Comparison of ENCODE assay signal across 1 cellular context in the genomic region with DNA sequence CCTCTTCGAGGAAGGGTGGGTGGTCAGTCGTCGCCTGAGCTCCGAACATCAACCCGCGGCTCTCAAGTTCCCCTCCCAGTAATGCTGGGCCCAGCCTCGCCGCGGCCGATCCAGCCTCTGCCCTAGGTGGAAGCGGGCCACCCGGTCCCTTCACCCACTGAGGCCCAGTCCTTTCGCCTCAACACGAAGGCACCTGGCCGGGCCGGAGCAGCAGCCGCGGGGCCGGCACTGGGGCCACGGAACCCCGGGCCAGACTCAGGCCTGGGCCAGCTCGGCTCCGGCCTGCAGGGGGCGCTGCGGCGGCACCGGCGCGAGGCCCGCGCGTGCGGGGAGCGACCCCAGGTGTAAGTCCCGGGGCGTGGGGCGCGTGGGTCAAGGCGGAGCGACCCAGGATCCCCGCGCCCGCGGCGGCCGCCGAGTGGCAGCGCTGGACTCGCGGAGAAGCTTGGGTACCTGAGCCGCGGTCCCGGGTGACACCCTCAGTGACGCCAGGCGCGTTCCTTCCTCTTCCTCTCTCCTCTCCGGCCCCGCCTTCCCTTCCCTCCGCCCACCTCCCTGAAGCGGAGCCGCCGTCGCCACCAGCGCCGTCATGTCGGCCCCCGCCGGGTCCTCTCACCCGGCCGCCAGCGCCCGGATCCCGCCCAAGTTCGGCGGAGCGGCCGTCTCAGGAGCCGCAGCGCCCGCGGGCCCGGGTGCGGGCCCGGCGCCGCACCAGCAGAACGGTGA.
TF ChIP-seq lines count a peak whose summit lies in the region.

A gene (plus strand): TSS at position 535 of the 726 bp plus-strand sequence. CDS start 55 bp downstream, at position 590.

TF ChIP-seq in GM12878, 131 proteins besides CTCF, POLR2A, EP300 and RAD21 (continued from another document and continues in another):
- TF ChIP-seq, protein P1, sequence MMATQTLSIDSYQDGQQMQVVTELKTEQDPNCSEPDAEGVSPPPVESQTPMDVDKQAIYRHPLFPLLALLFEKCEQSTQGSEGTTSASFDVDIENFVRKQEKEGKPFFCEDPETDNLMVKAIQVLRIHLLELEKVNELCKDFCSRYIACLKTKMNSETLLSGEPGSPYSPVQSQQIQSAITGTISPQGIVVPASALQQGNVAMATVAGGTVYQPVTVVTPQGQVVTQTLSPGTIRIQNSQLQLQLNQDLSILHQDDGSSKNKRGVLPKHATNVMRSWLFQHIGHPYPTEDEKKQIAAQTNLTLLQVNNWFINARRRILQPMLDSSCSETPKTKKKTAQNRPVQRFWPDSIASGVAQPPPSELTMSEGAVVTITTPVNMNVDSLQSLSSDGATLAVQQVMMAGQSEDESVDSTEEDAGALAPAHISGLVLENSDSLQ (IDR thresholded peaks at IDR 0.05), result peak; percentile 19; the same call in 1 of the 2 replicates
- TF ChIP-seq ASH2L (IDR thresholded peaks at IDR 0.05; ENCODE audit: borderline replicate concordance, low read depth), result peak; percentile 72; the same call in 1 of the 2 replicates
- TF ChIP-seq MXI1 (IDR thresholded peaks at IDR 0.05; ENCODE audit: low read depth, low read length), result no peak; the same call in none of the 2 replicates
- peak; percentile 36; the same call in 1 of the 3 replicates for TF ChIP-seq POU2F2 (IDR thresholded peaks at IDR 0.05; ENCODE audit: borderline replicate concordance, low read depth, low read length)
- peak; percentile 97 for TF ChIP-seq DPF2 (IDR thresholded peaks at IDR 0.05)
- no peak for TF ChIP-seq ZNF274 (IDR thresholded peaks at IDR 0.05; ENCODE audit: insufficient read depth, insufficient read length)
- TF ChIP-seq CHD1 (IDR thresholded peaks at IDR 0.05; ENCODE audit: low read depth, low read length), result peak; percentile 56; the same call in 1 of the 2 replicates
- peak; percentile 57; the same call in 1 of the 2 replicates for TF ChIP-seq POLR2AphosphoS2 (IDR thresholded peaks at IDR 0.05; ENCODE audit: low read depth, low read length)
- peak; percentile 100 for TF ChIP-seq LARP7 (IDR thresholded peaks at IDR 0.05)
- peak; percentile 73; the same call in 1 of the 2 replicates for TF ChIP-seq CREB1 (IDR thresholded peaks at IDR 0.05; ENCODE audit: low read depth)
- peak; percentile 85; the same call in 1 of the 2 replicates for TF ChIP-seq STAT1 (conservative IDR thresholded peaks at IDR 0.05)
- TF ChIP-seq SMC3 (IDR thresholded peaks at IDR 0.05; ENCODE audit: borderline replicate concordance, low read length), result peak; percentile 33
- no peak for TF ChIP-seq YBX1 (IDR thresholded peaks at IDR 0.05)
- TF ChIP-seq, protein P2, sequence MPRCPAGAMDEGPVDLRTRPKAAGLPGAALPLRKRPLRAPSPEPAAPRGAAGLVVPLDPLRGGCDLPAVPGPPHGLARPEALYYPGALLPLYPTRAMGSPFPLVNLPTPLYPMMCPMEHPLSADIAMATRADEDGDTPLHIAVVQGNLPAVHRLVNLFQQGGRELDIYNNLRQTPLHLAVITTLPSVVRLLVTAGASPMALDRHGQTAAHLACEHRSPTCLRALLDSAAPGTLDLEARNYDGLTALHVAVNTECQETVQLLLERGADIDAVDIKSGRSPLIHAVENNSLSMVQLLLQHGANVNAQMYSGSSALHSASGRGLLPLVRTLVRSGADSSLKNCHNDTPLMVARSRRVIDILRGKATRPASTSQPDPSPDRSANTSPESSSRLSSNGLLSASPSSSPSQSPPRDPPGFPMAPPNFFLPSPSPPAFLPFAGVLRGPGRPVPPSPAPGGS (IDR thresholded peaks at IDR 0.05; ENCODE audit: borderline replicate concordance, insufficient read depth, low read depth, low read length, poor library complexity, severe bottlenecking), result peak; percentile 15
- TF ChIP-seq ZNF207 (IDR thresholded peaks at IDR 0.05; ENCODE audit: borderline replicate concordance), result peak; percentile 99
- TF ChIP-seq, protein P3, sequence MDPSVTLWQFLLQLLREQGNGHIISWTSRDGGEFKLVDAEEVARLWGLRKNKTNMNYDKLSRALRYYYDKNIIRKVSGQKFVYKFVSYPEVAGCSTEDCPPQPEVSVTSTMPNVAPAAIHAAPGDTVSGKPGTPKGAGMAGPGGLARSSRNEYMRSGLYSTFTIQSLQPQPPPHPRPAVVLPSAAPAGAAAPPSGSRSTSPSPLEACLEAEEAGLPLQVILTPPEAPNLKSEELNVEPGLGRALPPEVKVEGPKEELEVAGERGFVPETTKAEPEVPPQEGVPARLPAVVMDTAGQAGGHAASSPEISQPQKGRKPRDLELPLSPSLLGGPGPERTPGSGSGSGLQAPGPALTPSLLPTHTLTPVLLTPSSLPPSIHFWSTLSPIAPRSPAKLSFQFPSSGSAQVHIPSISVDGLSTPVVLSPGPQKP (IDR thresholded peaks at IDR 0.05; ENCODE audit: low read depth, low read length), result 0 out of 2 replicates have a peak, but pooled peaks have one; percentile 32
- TF ChIP-seq ZNF24 (IDR thresholded peaks at IDR 0.05), result peak; percentile 87
- no peak for TF ChIP-seq JUNB (IDR thresholded peaks at IDR 0.05)
- TF ChIP-seq SPI1 (IDR thresholded peaks at IDR 0.05; ENCODE audit: borderline replicate concordance, insufficient read depth, low read depth, low read length), result peak; percentile 61
- TF ChIP-seq ESRRA (IDR thresholded peaks at IDR 0.05; ENCODE audit: low read length), result 0 out of 2 replicates have a peak, but pooled peaks have one; percentile 49
- peak; percentile 84 to 94 for TF ChIP-seq BHLHE40 (IDR thresholded peaks at IDR 0.05; ENCODE audit: borderline replicate concordance in 1 of 2, low read depth in 2 of 2, low read length in 1 of 2)
- TF ChIP-seq FOXM1 (IDR thresholded peaks at IDR 0.05; ENCODE audit: low read depth, low read length), result no peak
- no peak for TF ChIP-seq TCF12 (IDR thresholded peaks at IDR 0.05; ENCODE audit: low read depth, low read length)
- TF ChIP-seq, protein P4, sequence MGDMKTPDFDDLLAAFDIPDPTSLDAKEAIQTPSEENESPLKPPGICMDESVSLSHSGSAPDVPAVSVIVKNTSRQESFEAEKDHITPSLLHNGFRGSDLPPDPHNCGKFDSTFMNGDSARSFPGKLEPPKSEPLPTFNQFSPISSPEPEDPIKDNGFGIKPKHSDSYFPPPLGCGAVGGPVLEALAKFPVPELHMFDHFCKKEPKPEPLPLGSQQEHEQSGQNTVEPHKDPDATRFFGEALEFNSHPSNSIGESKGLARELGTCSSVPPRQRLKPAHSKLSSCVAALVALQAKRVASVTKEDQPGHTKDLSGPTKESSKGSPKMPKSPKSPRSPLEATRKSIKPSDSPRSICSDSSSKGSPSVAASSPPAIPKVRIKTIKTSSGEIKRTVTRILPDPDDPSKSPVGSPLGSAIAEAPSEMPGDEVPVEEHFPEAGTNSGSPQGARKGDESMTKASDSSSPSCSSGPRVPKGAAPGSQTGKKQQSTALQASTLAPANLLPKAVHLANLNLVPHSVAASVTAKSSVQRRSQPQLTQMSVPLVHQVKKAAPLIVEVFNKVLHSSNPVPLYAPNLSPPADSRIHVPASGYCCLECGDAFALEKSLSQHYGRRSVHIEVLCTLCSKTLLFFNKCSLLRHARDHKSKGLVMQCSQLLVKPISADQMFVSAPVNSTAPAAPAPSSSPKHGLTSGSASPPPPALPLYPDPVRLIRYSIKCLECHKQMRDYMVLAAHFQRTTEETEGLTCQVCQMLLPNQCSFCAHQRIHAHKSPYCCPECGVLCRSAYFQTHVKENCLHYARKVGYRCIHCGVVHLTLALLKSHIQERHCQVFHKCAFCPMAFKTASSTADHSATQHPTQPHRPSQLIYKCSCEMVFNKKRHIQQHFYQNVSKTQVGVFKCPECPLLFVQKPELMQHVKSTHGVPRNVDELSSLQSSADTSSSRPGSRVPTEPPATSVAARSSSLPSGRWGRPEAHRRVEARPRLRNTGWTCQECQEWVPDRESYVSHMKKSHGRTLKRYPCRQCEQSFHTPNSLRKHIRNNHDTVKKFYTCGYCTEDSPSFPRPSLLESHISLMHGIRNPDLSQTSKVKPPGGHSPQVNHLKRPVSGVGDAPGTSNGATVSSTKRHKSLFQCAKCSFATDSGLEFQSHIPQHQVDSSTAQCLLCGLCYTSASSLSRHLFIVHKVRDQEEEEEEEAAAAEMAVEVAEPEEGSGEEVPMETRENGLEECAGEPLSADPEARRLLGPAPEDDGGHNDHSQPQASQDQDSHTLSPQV (IDR thresholded peaks at IDR 0.05), result peak; percentile 91
- TF ChIP-seq RAD51 (IDR thresholded peaks at IDR 0.05), result no peak
- no peak for TF ChIP-seq NFYA (IDR thresholded peaks at IDR 0.05; ENCODE audit: borderline replicate concordance, low read depth, low read length)
- TF ChIP-seq, protein P5, sequence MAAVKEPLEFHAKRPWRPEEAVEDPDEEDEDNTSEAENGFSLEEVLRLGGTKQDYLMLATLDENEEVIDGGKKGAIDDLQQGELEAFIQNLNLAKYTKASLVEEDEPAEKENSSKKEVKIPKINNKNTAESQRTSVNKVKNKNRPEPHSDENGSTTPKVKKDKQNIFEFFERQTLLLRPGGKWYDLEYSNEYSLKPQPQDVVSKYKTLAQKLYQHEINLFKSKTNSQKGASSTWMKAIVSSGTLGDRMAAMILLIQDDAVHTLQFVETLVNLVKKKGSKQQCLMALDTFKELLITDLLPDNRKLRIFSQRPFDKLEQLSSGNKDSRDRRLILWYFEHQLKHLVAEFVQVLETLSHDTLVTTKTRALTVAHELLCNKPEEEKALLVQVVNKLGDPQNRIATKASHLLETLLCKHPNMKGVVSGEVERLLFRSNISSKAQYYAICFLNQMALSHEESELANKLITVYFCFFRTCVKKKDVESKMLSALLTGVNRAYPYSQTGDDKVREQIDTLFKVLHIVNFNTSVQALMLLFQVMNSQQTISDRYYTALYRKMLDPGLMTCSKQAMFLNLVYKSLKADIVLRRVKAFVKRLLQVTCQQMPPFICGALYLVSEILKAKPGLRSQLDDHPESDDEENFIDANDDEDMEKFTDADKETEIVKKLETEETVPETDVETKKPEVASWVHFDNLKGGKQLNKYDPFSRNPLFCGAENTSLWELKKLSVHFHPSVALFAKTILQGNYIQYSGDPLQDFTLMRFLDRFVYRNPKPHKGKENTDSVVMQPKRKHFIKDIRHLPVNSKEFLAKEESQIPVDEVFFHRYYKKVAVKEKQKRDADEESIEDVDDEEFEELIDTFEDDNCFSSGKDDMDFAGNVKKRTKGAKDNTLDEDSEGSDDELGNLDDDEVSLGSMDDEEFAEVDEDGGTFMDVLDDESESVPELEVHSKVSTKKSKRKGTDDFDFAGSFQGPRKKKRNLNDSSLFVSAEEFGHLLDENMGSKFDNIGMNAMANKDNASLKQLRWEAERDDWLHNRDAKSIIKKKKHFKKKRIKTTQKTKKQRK (IDR thresholded peaks at IDR 0.05; ENCODE audit: low read depth, low read length), result no peak
- TF ChIP-seq, protein P6, sequence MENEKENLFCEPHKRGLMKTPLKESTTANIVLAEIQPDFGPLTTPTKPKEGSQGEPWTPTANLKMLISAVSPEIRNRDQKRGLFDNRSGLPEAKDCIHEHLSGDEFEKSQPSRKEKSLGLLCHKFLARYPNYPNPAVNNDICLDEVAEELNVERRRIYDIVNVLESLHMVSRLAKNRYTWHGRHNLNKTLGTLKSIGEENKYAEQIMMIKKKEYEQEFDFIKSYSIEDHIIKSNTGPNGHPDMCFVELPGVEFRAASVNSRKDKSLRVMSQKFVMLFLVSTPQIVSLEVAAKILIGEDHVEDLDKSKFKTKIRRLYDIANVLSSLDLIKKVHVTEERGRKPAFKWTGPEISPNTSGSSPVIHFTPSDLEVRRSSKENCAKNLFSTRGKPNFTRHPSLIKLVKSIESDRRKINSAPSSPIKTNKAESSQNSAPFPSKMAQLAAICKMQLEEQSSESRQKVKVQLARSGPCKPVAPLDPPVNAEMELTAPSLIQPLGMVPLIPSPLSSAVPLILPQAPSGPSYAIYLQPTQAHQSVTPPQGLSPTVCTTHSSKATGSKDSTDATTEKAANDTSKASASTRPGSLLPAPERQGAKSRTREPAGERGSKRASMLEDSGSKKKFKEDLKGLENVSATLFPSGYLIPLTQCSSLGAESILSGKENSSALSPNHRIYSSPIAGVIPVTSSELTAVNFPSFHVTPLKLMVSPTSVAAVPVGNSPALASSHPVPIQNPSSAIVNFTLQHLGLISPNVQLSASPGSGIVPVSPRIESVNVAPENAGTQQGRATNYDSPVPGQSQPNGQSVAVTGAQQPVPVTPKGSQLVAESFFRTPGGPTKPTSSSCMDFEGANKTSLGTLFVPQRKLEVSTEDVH (IDR thresholded peaks at IDR 0.05; ENCODE audit: low read depth, partially characterized antibody), result no peak
- TF ChIP-seq KLF5 (IDR thresholded peaks at IDR 0.05; ENCODE audit: partially characterized antibody), result peak; percentile 79
- TF ChIP-seq, protein P7, sequence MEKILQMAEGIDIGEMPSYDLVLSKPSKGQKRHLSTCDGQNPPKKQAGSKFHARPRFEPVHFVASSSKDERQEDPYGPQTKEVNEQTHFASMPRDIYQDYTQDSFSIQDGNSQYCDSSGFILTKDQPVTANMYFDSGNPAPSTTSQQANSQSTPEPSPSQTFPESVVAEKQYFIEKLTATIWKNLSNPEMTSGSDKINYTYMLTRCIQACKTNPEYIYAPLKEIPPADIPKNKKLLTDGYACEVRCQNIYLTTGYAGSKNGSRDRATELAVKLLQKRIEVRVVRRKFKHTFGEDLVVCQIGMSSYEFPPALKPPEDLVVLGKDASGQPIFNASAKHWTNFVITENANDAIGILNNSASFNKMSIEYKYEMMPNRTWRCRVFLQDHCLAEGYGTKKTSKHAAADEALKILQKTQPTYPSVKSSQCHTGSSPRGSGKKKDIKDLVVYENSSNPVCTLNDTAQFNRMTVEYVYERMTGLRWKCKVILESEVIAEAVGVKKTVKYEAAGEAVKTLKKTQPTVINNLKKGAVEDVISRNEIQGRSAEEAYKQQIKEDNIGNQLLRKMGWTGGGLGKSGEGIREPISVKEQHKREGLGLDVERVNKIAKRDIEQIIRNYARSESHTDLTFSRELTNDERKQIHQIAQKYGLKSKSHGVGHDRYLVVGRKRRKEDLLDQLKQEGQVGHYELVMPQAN (conservative IDR thresholded peaks at IDR 0.05), result peak; percentile 93
- TF ChIP-seq, protein P8, sequence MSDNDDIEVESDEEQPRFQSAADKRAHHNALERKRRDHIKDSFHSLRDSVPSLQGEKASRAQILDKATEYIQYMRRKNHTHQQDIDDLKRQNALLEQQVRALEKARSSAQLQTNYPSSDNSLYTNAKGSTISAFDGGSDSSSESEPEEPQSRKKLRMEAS (IDR thresholded peaks at IDR 0.05; ENCODE audit: low read depth, low read length), result 0 out of 2 replicates have a peak, but pooled peaks have one; percentile 13
